In the genomic region with DNA sequence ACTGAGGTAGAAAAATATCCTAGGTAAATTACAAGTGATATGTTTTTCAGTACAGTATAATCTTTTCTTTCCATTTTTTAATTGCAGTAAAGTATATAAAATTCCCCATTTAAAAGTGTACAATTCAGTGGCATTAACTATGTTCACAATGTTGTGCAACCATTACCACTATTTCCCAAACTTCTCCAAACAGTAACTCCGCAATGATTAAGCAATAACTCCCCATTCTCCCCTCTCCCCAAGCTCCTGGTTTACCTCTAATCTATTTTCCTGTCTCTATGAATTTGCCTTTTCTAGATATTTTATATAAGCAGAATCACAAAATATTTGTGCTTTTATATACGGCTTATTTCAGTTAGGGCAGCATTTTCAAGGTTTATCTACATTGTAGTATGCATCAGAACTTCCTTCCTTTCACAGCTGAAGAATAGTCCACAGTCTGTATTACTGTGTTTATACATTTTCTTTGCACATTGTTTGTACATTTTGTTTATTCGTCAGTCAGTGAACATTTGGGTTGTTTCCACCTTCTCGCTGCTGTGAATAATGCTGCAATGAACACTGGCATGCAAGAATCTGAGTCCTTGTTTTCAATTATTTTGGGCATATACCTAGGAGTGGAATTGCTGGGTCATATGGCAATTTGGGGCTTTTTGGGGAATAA, we compare ENCODE assay signal across 1 cellular context.
TF ChIP-seq lines count a peak whose summit lies in the region.

No MANE protein-coding gene starts in this region.

TF ChIP-seq in endothelial cell of umbilical vein, 7 proteins besides CTCF, POLR2A, EP300 and RAD21 (continued from another document):
- TF ChIP-seq JUN (IDR thresholded peaks at IDR 0.05; ENCODE audit: borderline replicate concordance, insufficient read depth, insufficient read length, low read depth) (no peak), EZH2 (IDR thresholded peaks at IDR 0.05; ENCODE audit: borderline replicate concordance, low read depth, low read length, severe bottlenecking) (no peak), MYC (IDR thresholded peaks at IDR 0.05; ENCODE audit: low read depth, low read length) (no peak), POLR2AphosphoS5 (IDR thresholded peaks at IDR 0.05; ENCODE audit: insufficient read depth, low read depth, low read length) (no peak)
- TF ChIP-seq, protein P1, sequence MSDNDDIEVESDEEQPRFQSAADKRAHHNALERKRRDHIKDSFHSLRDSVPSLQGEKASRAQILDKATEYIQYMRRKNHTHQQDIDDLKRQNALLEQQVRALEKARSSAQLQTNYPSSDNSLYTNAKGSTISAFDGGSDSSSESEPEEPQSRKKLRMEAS (IDR thresholded peaks at IDR 0.05; ENCODE audit: insufficient read depth, insufficient read length), result no peak
